ENCODE assay signal across 9 cellular contexts in genomic region chr19:4870025-4870700, GRCh38. TPM values are rescaled to one million over a fixed set of nuclear protein-coding genes. Genes with fewer than 3 reads are reported as not detected.
DNase-seq lines count a peak whose midpoint lies in the region; ATAC-seq and TF ChIP-seq lines count a peak whose summit lies in the region.
"Had no signal": no experiment of that assay in that cellular context is flagged by ENCODE, and none has a peak within 500 bp of the region (broad histone marks: within the 10 kb centered on the region; RNA-seq: fewer than 3 reads in every experiment).

No MANE protein-coding gene starts in this region.

- H3K27ac Mint-ChIP-seq in stimulated activated naive B cell treated with anti-CD40 and anti-IgM and Interleukin-4, amounts not matched to agents 10 μg/mL and 1 μg/mL and 100 μg/mL, for 72 hours = peak overlapping the region; percentile 56
- H3K27ac Mint-ChIP-seq in activated T-helper 1 cell treated with anti-CD3 and anti-CD28 coated beads, Interleukin-12 subunit alpha, Interleukin-12 subunit beta, Interleukin-2, Interleukin-4 antibody, amounts not matched to agents 30 ng/mL and 10 ng/mL and 1 ng/mL, durations not matched to agents 14 hours and 24 hours and 36 hours = no peak overlapping the region
- H3K27ac Mint-ChIP-seq: activated naive CD8-positive, alpha-beta T cell treated with anti-CD3 and anti-CD28 coated beads, Interleukin-2, amount 10 ng/mL, durations not matched to agents 7 days and 5 days had no signal

- ATAC-seq in stimulated activated naive B cell treated with anti-CD40 and anti-IgM and Interleukin-4, amounts not matched to agents 10 μg/mL and 1 μg/mL and 100 μg/mL, for 72 hours (replicated peaks) = peak in 1 of 2 donors; percentile 33
- no peak for ATAC-seq in HG03175 (IDR thresholded peaks at IDR 0.05; ENCODE audit: unreplicated experiment)

- peak overlapping the region; percentile 20; the same call in 1 of the 2 replicates for H3K27ac ChIP-seq in 22Rv1

- intact Hi-C loops in activated T-helper 1 cell treated with anti-CD3 and anti-CD28 coated beads, Interleukin-12 subunit alpha, Interleukin-12 subunit beta, Interleukin-2, Interleukin-4 antibody, amounts not matched to agents 30 ng/mL and 10 ng/mL and 1 ng/mL, durations not matched to agents 14 hours and 24 hours and 36 hours (cut with micrococcal nuclease) = no loop called here

- peak; percentile 91 for DNase-seq in H4 (ENCODE audit: low spot score)
- peak; percentile 98 for DNase-seq in SKM-1 (lab: John Stamatoyannopoulos, UW; ENCODE audit: unreplicated experiment)
- peak; percentile 86 for DNase-seq in foreskin melanocyte
- DNase-seq in stimulated activated naive B cell treated with anti-CD40 and anti-IgM and Interleukin-4, amounts not matched to agents 10 μg/mL and 1 μg/mL and 100 μg/mL, for 72 hours = peak; percentile 24
- no peak for DNase-seq in activated T-helper 1 cell treated with anti-CD3 and anti-CD28 coated beads, Interleukin-12 subunit alpha, Interleukin-12 subunit beta, Interleukin-2, Interleukin-4 antibody, amounts not matched to agents 30 ng/mL and 10 ng/mL and 1 ng/mL, durations not matched to agents 14 hours and 24 hours and 36 hours (ENCODE audit: low spot score)
- DNase-seq in GM19238 (ENCODE audit: insufficient read length, low spot score) = no peak
- DNase-seq: activated naive CD8-positive, alpha-beta T cell treated with anti-CD3 and anti-CD28 coated beads, Interleukin-2, amount 10 ng/mL, durations not matched to agents 7 days and 5 days had no signal

- H3K4me1 Mint-ChIP-seq in stimulated activated naive B cell treated with anti-CD40 and anti-IgM and Interleukin-4, amounts not matched to agents 10 μg/mL and 1 μg/mL and 100 μg/mL, for 72 hours = peaks cover 15 to 29% of the 10 kb centered on the region in 2 donors
- peaks cover 34% of the 10 kb centered on the region for H3K4me1 Mint-ChIP-seq in activated T-helper 1 cell treated with anti-CD3 and anti-CD28 coated beads, Interleukin-12 subunit alpha, Interleukin-12 subunit beta, Interleukin-2, Interleukin-4 antibody, amounts not matched to agents 30 ng/mL and 10 ng/mL and 1 ng/mL, durations not matched to agents 14 hours and 24 hours and 36 hours (ENCODE audit: low read depth)

- H3K9me3 Mint-ChIP-seq in stimulated activated naive B cell treated with anti-CD40 and anti-IgM and Interleukin-4, amounts not matched to agents 10 μg/mL and 1 μg/mL and 100 μg/mL, for 72 hours = no peaks in the 10 kb centered on the region
- H3K9me3 Mint-ChIP-seq in activated T-helper 1 cell treated with anti-CD3 and anti-CD28 coated beads, Interleukin-12 subunit alpha, Interleukin-12 subunit beta, Interleukin-2, Interleukin-4 antibody, amounts not matched to agents 30 ng/mL and 10 ng/mL and 1 ng/mL, durations not matched to agents 14 hours and 24 hours and 36 hours = no peaks in the 10 kb centered on the region
- H3K9me3 Mint-ChIP-seq: activated naive CD8-positive, alpha-beta T cell treated with anti-CD3 and anti-CD28 coated beads, Interleukin-2, amount 10 ng/mL, durations not matched to agents 7 days and 5 days had no signal

- no peaks in the 10 kb centered on the region for H3K36me3 Mint-ChIP-seq in stimulated activated naive B cell treated with anti-CD40 and anti-IgM and Interleukin-4, amounts not matched to agents 10 μg/mL and 1 μg/mL and 100 μg/mL, for 72 hours
- no peaks in the 10 kb centered on the region for H3K36me3 Mint-ChIP-seq in activated T-helper 1 cell treated with anti-CD3 and anti-CD28 coated beads, Interleukin-12 subunit alpha, Interleukin-12 subunit beta, Interleukin-2, Interleukin-4 antibody, amounts not matched to agents 30 ng/mL and 10 ng/mL and 1 ng/mL, durations not matched to agents 14 hours and 24 hours and 36 hours (ENCODE audit: low read depth)
- H3K36me3 Mint-ChIP-seq: activated naive CD8-positive, alpha-beta T cell treated with anti-CD3 and anti-CD28 coated beads, Interleukin-2, amount 10 ng/mL, durations not matched to agents 7 days and 5 days had no signal

- no peaks in the 10 kb centered on the region for H3K27me3 Mint-ChIP-seq in stimulated activated naive B cell treated with anti-CD40 and anti-IgM and Interleukin-4, amounts not matched to agents 10 μg/mL and 1 μg/mL and 100 μg/mL, for 72 hours
- peaks cover 6% of the 10 kb centered on the region for H3K27me3 Mint-ChIP-seq in activated T-helper 1 cell treated with anti-CD3 and anti-CD28 coated beads, Interleukin-12 subunit alpha, Interleukin-12 subunit beta, Interleukin-2, Interleukin-4 antibody, amounts not matched to agents 30 ng/mL and 10 ng/mL and 1 ng/mL, durations not matched to agents 14 hours and 24 hours and 36 hours (ENCODE audit: insufficient read depth)

- TF ChIP-seq CTCF in 22Rv1 (IDR thresholded peaks at IDR 0.05) = no peak

- peak overlapping the region in 1 of 2 donors; percentile 30 for H3K4me3 Mint-ChIP-seq in stimulated activated naive B cell treated with anti-CD40 and anti-IgM and Interleukin-4, amounts not matched to agents 10 μg/mL and 1 μg/mL and 100 μg/mL, for 72 hours
- H3K4me3 Mint-ChIP-seq in activated T-helper 1 cell treated with anti-CD3 and anti-CD28 coated beads, Interleukin-12 subunit alpha, Interleukin-12 subunit beta, Interleukin-2, Interleukin-4 antibody, amounts not matched to agents 30 ng/mL and 10 ng/mL and 1 ng/mL, durations not matched to agents 14 hours and 24 hours and 36 hours = no peak overlapping the region
- H3K4me3 Mint-ChIP-seq: activated naive CD8-positive, alpha-beta T cell treated with anti-CD3 and anti-CD28 coated beads, Interleukin-2, amount 10 ng/mL, durations not matched to agents 7 days and 5 days had no signal

RNA-seq across cellular contexts. Expression of gene PLIN3, which starts 2.7 kb away (rescaled TPM):
- total RNA-seq in H4 (2014; rRNA removed; shearing (Covaris generic)) = 86.6 and 92.1 TPM in 2 replicates
- 33.1 and 33.2 TPM in 2 replicates for total RNA-seq in activated T-helper 1 cell treated with anti-CD3 and anti-CD28 coated beads, Interleukin-12 subunit alpha, Interleukin-12 subunit beta, Interleukin-2, Interleukin-4 antibody, amounts not matched to agents 30 ng/mL and 10 ng/mL and 1 ng/mL, durations not matched to agents 14 hours and 24 hours and 36 hours

RNA-seq across cellular contexts. Expression of gene ARRDC5, which starts 32.5 kb away (rescaled TPM):
- total RNA-seq in H4 (2014; rRNA removed; shearing (Covaris generic)) = not detected in 2 replicates
- total RNA-seq in activated T-helper 1 cell treated with anti-CD3 and anti-CD28 coated beads, Interleukin-12 subunit alpha, Interleukin-12 subunit beta, Interleukin-2, Interleukin-4 antibody, amounts not matched to agents 30 ng/mL and 10 ng/mL and 1 ng/mL, durations not matched to agents 14 hours and 24 hours and 36 hours = 0.29 and 0.57 TPM in 2 replicates

RNA-seq across cellular contexts. Expression of gene TICAM1, which starts 38.7 kb away (rescaled TPM):
- 0.49 and 0.64 TPM in 2 replicates for total RNA-seq in H4 (2014; rRNA removed; shearing (Covaris generic))
- 31.2 and 33.3 TPM in 2 replicates for total RNA-seq in activated T-helper 1 cell treated with anti-CD3 and anti-CD28 coated beads, Interleukin-12 subunit alpha, Interleukin-12 subunit beta, Interleukin-2, Interleukin-4 antibody, amounts not matched to agents 30 ng/mL and 10 ng/mL and 1 ng/mL, durations not matched to agents 14 hours and 24 hours and 36 hours

RNA-seq across cellular contexts. Expression of gene UHRF1, which starts 39.1 kb away (rescaled TPM):
- total RNA-seq in H4 (2014; rRNA removed; shearing (Covaris generic)) = 26.9 and 35.8 TPM in 2 replicates
- 142 and 143 TPM in 2 replicates for total RNA-seq in activated T-helper 1 cell treated with anti-CD3 and anti-CD28 coated beads, Interleukin-12 subunit alpha, Interleukin-12 subunit beta, Interleukin-2, Interleukin-4 antibody, amounts not matched to agents 30 ng/mL and 10 ng/mL and 1 ng/mL, durations not matched to agents 14 hours and 24 hours and 36 hours

Comparison
In these comparisons a context has a peak if more than half of its experiments do, and no peak if none do; other contexts are left out.
1. DNase-seq: peak in H4 (single experiment), SKM-1 (single experiment), foreskin melanocyte (single experiment) and stimulated activated naive B cell treated with anti-CD40 and anti-IgM and Interleukin-4, amounts not matched to agents 10 μg/mL and 1 μg/mL and 100 μg/mL, for 72 hours (single experiment); none in activated T-helper 1 cell treated with anti-CD3 and anti-CD28 coated beads, Interleukin-12 subunit alpha, Interleukin-12 subunit beta, Interleukin-2, Interleukin-4 antibody, amounts not matched to agents 30 ng/mL and 10 ng/mL and 1 ng/mL, durations not matched to agents 14 hours and 24 hours and 36 hours (single experiment) and GM19238 (single experiment).
2. RNA of gene TICAM1, which starts 38.7 kb away (total RNA-seq): 31.2 to 33.3 TPM in activated T-helper 1 cell treated with anti-CD3 and anti-CD28 coated beads, Interleukin-12 subunit alpha, Interleukin-12 subunit beta, Interleukin-2, Interleukin-4 antibody, amounts not matched to agents 30 ng/mL and 10 ng/mL and 1 ng/mL, durations not matched to agents 14 hours and 24 hours and 36 hours; 0.49 to 0.64 TPM in H4; every median in the first group is over 10 times any median in the second.